ENCODE assay signal across 8 cellular contexts in the genomic region with DNA sequence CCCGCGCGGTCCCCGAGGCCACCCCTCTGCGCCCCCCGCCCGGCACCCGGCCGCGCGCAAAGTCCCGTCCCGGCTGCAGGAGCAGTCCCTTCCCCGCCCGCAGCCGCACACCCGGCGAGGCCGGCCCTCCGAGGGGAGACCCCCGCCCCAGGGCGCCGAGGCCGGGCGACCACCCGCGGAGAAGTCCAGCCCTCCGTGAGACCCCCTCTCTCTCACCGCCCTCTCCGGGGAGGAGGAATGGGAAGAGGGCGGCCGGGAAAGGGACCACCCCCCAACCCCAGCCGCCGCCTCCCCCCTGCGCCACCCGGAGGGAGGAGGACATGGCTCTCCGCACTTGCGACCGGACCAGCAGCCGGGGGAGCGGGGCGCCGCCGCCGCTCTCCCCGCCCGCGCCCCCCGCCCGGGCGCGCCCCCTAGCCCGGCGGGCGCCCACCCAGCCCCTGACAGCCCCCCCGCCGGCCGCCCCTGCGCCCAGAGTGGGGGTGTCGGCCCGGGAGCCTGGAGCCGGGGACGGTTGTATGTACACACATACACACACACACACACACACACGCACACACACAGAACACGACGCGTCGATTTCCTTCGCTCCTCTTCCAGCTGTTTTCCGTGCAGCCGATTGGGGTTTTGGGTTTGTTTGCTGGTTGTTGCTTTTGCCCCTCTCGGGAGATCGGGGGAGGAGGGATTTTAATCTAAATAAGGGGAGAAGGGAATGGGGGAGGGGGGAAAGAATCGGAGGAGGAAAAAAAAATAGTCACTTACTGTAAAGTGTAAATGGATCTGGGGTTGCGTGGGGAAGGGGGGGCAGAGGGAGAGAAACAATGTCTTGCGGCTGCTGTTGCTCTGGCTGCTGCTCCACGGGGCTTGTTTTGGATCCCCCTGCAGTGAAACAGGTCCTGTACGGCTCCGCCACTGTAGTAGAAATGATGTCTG. TPM values are rescaled to one million over a fixed set of nuclear protein-coding genes. Genes with fewer than 3 reads are reported as not detected.
DNase-seq lines count a peak whose midpoint lies in the region; ATAC-seq and TF ChIP-seq lines count a peak whose summit lies in the region.

Gene ATXN1, minus strand, starts transcription at position 925 of the 933 bp plus-strand sequence.

- 0 to 1% methylated on average over 35 to 79 of the region's 79 CpGs for whole genome bisulfite sequencing in lung, 2 donors

- H3K27ac ChIP-seq in lung (ENCODE audit: low read depth in 1 of 2, low read length in 1 of 2), result peak within 1 kb of the TSS; percentile 100

- H3K9me3 ChIP-seq in lung (ENCODE audit: control insufficient read depth in 2 of 2, insufficient read depth in 1 of 2, low read length in 1 of 2), result no peaks in the 10 kb centered on the region

- TF ChIP-seq CTCF in lung (IDR thresholded peaks at IDR 0.05; ENCODE audit: control extremely low read depth, extremely low read depth), result no peak

- peak within 1 kb of the TSS; percentile 82 for H3K4me3 ChIP-seq in lung

- H3K27me3 ChIP-seq in lung (ENCODE audit: control insufficient read depth, insufficient read depth), result no peaks in the 10 kb centered on the region

- ATAC-seq in lung (ENCODE audit: insufficient read depth, low FRiP score) (no peak), HG03139 (IDR thresholded peaks at IDR 0.05; ENCODE audit: unreplicated experiment) (no peak)

- DNase-seq in SIG-M5 treated with dmso at 0.1 percent for 504 hours (lab: John Stamatoyannopoulos, UW; ENCODE audit: unreplicated experiment) (peak; percentile 49), SIG-M5 (lab: John Stamatoyannopoulos, UW) (no peak), LHCN-M2 (ENCODE audit: low read depth) (peak; percentile 78), lung (ENCODE audit: low spot score) (peak; percentile 57)
- peak; percentile 34 to 49 for DNase-seq in activated CD4-positive, alpha-beta T cell treated with anti-CD3 and anti-CD28 coated beads, Interleukin-2, amount 50 U/mL, for 48 hours
- DNase-seq in effector CD4-positive, alpha-beta T cell, result peak; percentile 38
- peak; percentile 35 for DNase-seq in stimulated activated CD8-positive, alpha-beta memory T cell treated with anti-CD3 and anti-CD28 coated beads, Interleukin-12 subunit alpha, Interleukin-12 subunit beta, amount 100 ng/mL, for 4 hours (ENCODE audit: low read depth)

- H3K36me3 ChIP-seq in lung (ENCODE audit: control insufficient read depth in 2 of 2, insufficient read depth in 2 of 2, low read length in 2 of 2), result no peaks in the 10 kb centered on the region

- peaks cover 0 to 7% of the 10 kb centered on the region in 2 donors for H3K4me1 ChIP-seq in lung (ENCODE audit: control insufficient read depth in 2 of 2, insufficient read depth in 2 of 2, low read length in 2 of 2)

RNA-seq across cellular contexts. Expression of gene ATXN1, which starts in this region (rescaled TPM):
- total RNA-seq in LHCN-M2 (2014; rRNA removed) (8.2 and 9.9 TPM in 2 replicates), lung (100 to 1,000 TPM in 1 of 2 donors, 10 to 100 TPM in 1; 58.2 to 108 TPM)
- 5.8 TPM for polyA plus RNA-seq in LHCN-M2 (2012)
- polyA plus RNA-seq in lung, result 10 to 100 TPM in 1 of 2 donors, 1 to 10 TPM in 1; 9.7 to 11.6 TPM
